In the genomic region with DNA sequence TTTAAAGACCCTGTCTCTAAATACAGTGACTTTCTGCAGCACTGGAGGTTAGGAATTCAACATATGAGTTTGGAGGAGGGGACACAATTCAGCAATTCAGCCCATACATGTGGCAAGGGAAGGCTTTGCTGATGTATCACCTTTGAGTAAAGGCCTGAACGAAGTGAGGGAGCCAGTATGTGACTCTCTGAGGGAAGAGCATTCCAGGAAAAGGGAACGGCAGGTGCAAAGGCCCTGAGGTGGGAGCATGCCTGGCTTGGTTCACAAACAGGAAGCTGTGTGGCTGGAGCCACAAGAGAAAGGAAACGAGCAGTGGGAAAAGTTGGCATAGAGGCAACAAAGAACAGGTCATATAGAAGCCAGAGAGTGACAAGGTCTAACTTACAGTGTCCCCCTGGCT, we compare ENCODE assay signal across 1 cellular context.
TF ChIP-seq lines count a peak whose summit lies in the region.

No MANE protein-coding gene starts in this region.

TF ChIP-seq in HEK293, 187 proteins besides CTCF, POLR2A, EP300 and RAD21 (continued from another document):
- TF ChIP-seq, protein P1, sequence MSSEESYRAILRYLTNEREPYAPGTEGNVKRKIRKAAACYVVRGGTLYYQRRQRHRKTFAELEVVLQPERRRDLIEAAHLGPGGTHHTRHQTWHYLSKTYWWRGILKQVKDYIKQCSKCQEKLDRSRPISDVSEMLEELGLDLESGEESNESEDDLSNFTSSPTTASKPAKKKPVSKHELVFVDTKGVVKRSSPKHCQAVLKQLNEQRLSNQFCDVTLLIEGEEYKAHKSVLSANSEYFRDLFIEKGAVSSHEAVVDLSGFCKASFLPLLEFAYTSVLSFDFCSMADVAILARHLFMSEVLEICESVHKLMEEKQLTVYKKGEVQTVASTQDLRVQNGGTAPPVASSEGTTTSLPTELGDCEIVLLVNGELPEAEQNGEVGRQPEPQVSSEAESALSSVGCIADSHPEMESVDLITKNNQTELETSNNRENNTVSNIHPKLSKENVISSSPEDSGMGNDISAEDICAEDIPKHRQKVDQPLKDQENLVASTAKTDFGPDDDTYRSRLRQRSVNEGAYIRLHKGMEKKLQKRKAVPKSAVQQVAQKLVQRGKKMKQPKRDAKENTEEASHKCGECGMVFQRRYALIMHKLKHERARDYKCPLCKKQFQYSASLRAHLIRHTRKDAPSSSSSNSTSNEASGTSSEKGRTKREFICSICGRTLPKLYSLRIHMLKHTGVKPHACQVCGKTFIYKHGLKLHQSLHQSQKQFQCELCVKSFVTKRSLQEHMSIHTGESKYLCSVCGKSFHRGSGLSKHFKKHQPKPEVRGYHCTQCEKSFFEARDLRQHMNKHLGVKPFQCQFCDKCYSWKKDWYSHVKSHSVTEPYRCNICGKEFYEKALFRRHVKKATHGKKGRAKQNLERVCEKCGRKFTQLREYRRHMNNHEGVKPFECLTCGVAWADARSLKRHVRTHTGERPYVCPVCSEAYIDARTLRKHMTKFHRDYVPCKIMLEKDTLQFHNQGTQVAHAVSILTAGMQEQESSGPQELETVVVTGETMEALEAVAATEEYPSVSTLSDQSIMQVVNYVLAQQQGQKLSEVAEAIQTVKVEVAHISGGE (tag by site-specific recombination; conservative IDR thresholded peaks at IDR 0.05; ENCODE audit: low read depth): no peak
- no peak for TF ChIP-seq ZNF48 (tag by site-specific recombination; IDR thresholded peaks at IDR 0.05)
- no peak for TF ChIP-seq ZNF707 (tag by site-specific recombination; IDR thresholded peaks at IDR 0.05)
- peak; percentile 71 for TF ChIP-seq ZNF623 (tag by site-specific recombination; IDR thresholded peaks at IDR 0.05)
- TF ChIP-seq, protein P2, sequence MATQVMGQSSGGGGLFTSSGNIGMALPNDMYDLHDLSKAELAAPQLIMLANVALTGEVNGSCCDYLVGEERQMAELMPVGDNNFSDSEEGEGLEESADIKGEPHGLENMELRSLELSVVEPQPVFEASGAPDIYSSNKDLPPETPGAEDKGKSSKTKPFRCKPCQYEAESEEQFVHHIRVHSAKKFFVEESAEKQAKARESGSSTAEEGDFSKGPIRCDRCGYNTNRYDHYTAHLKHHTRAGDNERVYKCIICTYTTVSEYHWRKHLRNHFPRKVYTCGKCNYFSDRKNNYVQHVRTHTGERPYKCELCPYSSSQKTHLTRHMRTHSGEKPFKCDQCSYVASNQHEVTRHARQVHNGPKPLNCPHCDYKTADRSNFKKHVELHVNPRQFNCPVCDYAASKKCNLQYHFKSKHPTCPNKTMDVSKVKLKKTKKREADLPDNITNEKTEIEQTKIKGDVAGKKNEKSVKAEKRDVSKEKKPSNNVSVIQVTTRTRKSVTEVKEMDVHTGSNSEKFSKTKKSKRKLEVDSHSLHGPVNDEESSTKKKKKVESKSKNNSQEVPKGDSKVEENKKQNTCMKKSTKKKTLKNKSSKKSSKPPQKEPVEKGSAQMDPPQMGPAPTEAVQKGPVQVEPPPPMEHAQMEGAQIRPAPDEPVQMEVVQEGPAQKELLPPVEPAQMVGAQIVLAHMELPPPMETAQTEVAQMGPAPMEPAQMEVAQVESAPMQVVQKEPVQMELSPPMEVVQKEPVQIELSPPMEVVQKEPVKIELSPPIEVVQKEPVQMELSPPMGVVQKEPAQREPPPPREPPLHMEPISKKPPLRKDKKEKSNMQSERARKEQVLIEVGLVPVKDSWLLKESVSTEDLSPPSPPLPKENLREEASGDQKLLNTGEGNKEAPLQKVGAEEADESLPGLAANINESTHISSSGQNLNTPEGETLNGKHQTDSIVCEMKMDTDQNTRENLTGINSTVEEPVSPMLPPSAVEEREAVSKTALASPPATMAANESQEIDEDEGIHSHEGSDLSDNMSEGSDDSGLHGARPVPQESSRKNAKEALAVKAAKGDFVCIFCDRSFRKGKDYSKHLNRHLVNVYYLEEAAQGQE (tag by site-specific recombination; IDR thresholded peaks at IDR 0.05): no peak
